9 cellular contexts compared by ENCODE assay signal in genomic region chr7:20647908-20648776, GRCh38. TPM values are rescaled to one million over a fixed set of nuclear protein-coding genes. Genes with fewer than 3 reads are reported as not detected.
DNase-seq lines count a peak whose midpoint lies in the region; ATAC-seq, FAIRE-seq and TF ChIP-seq lines count a peak whose summit lies in the region.
"Had no signal": no experiment of that assay in that cellular context is flagged by ENCODE, and none has a peak within 500 bp of the region (broad histone marks: within the 10 kb centered on the region; RNA-seq: fewer than 3 reads in every experiment).

No MANE protein-coding gene starts in this region.

- H3K4me1 Mint-ChIP-seq in T-helper 2 cell treated with Interferon-gamma antibody and Interleukin-4, amounts not matched to agents 5 μg/mL and 100 μg/mL, for 36 hours (ENCODE audit: low read depth), result no peaks in the 10 kb centered on the region

- WGBS in A549 (ENCODE audit: missing lambda C conversion rate), result 23% methylated on average over 9 of the region's 9 CpGs

- H2AFZ ChIP-seq in Karpas-422 (ENCODE audit: low read length), result no peak overlapping the region

- peak; percentile 48 for TF ChIP-seq CTCF in A549 (IDR thresholded peaks at IDR 0.05)
- peak; percentile 71 for TF ChIP-seq CTCF in astrocyte of the cerebellum (IDR thresholded peaks at IDR 0.05; ENCODE audit: low read depth, low read length, missing control alignments)
- no peak for TF ChIP-seq CTCF in omental fat pad (IDR thresholded peaks at IDR 0.05)

- DNase-seq in A549 (ENCODE audit: low read depth in 1 of 2, low spot score in 1 of 2) (peak; percentile 44 to 51), Karpas-422 (peak; percentile 75), astrocyte of the cerebellum (ENCODE audit: low read depth) (peak; percentile 49), omental fat pad (ENCODE audit: low spot score) (no peak)
- no peak for DNase-seq in central memory CD4-positive, alpha-beta T cell
- no peak for DNase-seq in T-helper 2 cell treated with Interferon-gamma antibody and Interleukin-4, amounts not matched to agents 5 μg/mL and 100 μg/mL, for 36 hours (ENCODE audit: low spot score)
- DNase-seq in activated CD4-positive, CD25-positive, alpha-beta regulatory T cell (lab: John Stamatoyannopoulos, UW), result no peak

- CTCF ChIA-PET in A549 (lab: Yijun Ruan, JAX), result interaction anchor here (0.6 to 2.5 kb wide), 2 partner anchors 8 to 50 kb away, joined by 5 to 7 read pairs; no protein-coding TSS in a partner anchor

- H3K4me3 ChIP-seq in A549, result no peak overlapping the region
- H3K4me3 ChIP-seq in Karpas-422 (ENCODE audit: low read length), result no peak overlapping the region
- no peak overlapping the region for H3K4me3 ChIP-seq in astrocyte of the cerebellum (ENCODE audit: low read depth, low read length)

- TF ChIP-seq RAD21 in A549 (conservative IDR thresholded peaks at IDR 0.05 in 1 of 2, IDR thresholded peaks at IDR 0.05 in 1 of 2), result peak; percentile 46 to 54; a peak in 3 of 5 replicates

- ATAC-seq in A549 (peak; percentile 74 to 81; a peak in 4 of 6 replicates), GM18511 (IDR thresholded peaks at IDR 0.05; ENCODE audit: unreplicated experiment) (peak; percentile 75), omental fat pad (ENCODE audit: low FRiP score) (peak; percentile 54)

- H3K4me2 ChIP-seq in A549, result no peak overlapping the region
- no peak overlapping the region for H3K4me2 ChIP-seq in Karpas-422 (ENCODE audit: low read depth, low read length, poor library complexity, severe bottlenecking)

- no peak overlapping the region for H3K9ac ChIP-seq in Karpas-422 (ENCODE audit: low read length)

- POLR2A ChIA-PET in A549 (lab: Yijun Ruan, JAX), result no interaction called here

- H3K27me3 ChIP-seq in Karpas-422 (ENCODE audit: low read length), result no peaks in the 10 kb centered on the region

- no peaks in the 10 kb centered on the region for H4K20me1 ChIP-seq in Karpas-422 (ENCODE audit: insufficient read depth, low read depth, low read length)

- H3K36me3 Mint-ChIP-seq in T-helper 2 cell treated with Interferon-gamma antibody and Interleukin-4, amounts not matched to agents 5 μg/mL and 100 μg/mL, for 36 hours (ENCODE audit: low read depth), result no peaks in the 10 kb centered on the region

- no peak for TF ChIP-seq EP300 in A549 (IDR thresholded peaks at IDR 0.05)

- no peaks in the 10 kb centered on the region for H3K9me3 ChIP-seq in A549
- H3K9me3 ChIP-seq in Karpas-422 (ENCODE audit: low read length), result no peaks in the 10 kb centered on the region

- no peaks in the 10 kb centered on the region for H3K79me2 ChIP-seq in Karpas-422 (ENCODE audit: low read length)

- no peaks in the 10 kb centered on the region for H3K27me3 Mint-ChIP-seq in T-helper 2 cell treated with Interferon-gamma antibody and Interleukin-4, amounts not matched to agents 5 μg/mL and 100 μg/mL, for 36 hours (ENCODE audit: low read depth)

- in situ Hi-C loops in astrocyte of the cerebellum (cut with HindIII; ENCODE audit: low sequenced_read_pairs), result no loop called here

- no peak for TF ChIP-seq POLR2A in A549 (IDR thresholded peaks at IDR 0.05; ENCODE audit: low read length)

- no peaks in the 10 kb centered on the region for H3K9me3 Mint-ChIP-seq in T-helper 2 cell treated with Interferon-gamma antibody and Interleukin-4, amounts not matched to agents 5 μg/mL and 100 μg/mL, for 36 hours

- no peaks in the 10 kb centered on the region for H3K9me2 ChIP-seq in Karpas-422 (replicated peaks; ENCODE audit: insufficient read depth, low read length)

- FAIRE-seq in A549 (lab: Jason Lieb, UNC), result no peak
- FAIRE-seq: endometrium had no signal

- H3K4me1 ChIP-seq in A549, result no peaks in the 10 kb centered on the region
- no peaks in the 10 kb centered on the region for H3K4me1 ChIP-seq in Karpas-422 (ENCODE audit: low read length)

- H3K27ac Mint-ChIP-seq in T-helper 2 cell treated with Interferon-gamma antibody and Interleukin-4, amounts not matched to agents 5 μg/mL and 100 μg/mL, for 36 hours, result no peak overlapping the region

- H3K27ac ChIP-seq in A549, result no peak overlapping the region
- no peak overlapping the region for H3K27ac ChIP-seq in Karpas-422 (ENCODE audit: low read length)

- no peak overlapping the region for H3K4me3 Mint-ChIP-seq in T-helper 2 cell treated with Interferon-gamma antibody and Interleukin-4, amounts not matched to agents 5 μg/mL and 100 μg/mL, for 36 hours

- H3K36me3 ChIP-seq in Karpas-422 (ENCODE audit: insufficient read depth, low read length), result no peaks in the 10 kb centered on the region

TF ChIP-seq in A549, 52 proteins besides CTCF, POLR2A, EP300 and RAD21:
- TF ChIP-seq KDM1A (IDR thresholded peaks at IDR 0.05; ENCODE audit: low read depth) (no peak), CEBPB (IDR thresholded peaks at IDR 0.05) (peak in 1 of 2 experiments; percentile 41; a peak in 1 of 4 replicates), ELK1 (IDR thresholded peaks at IDR 0.05; ENCODE audit: low read depth, low read length) (no peak), HES2 (IDR thresholded peaks at IDR 0.05) (no peak), NR3C1 (IDR thresholded peaks at IDR 0.05) (no peak), CBX8 (IDR thresholded peaks at IDR 0.05) (no peak), SMC3 (IDR thresholded peaks at IDR 0.05) (0 out of 3 replicates have a peak, but pooled peaks have one; percentile 29), TP53 (CRISPR knock-in tag; IDR thresholded peaks at IDR 0.05) (no peak), ESRRA (IDR thresholded peaks at IDR 0.05; ENCODE audit: borderline replicate concordance, low read length) (no peak), GATA3 (IDR thresholded peaks at IDR 0.05; ENCODE audit: borderline replicate concordance) (no peak)

RNA-seq across cellular contexts. Expression of gene ABCB5, which starts 32.7 kb away (rescaled TPM):
- polyA plus RNA-seq in A549 (2011; rRNA removed) (not detected in 2 replicates), A549 (2017; fragmentation: RNase III; extraction: RNeasy Plus Mini Kit Qiagen cat#74134 plus additional on column Dnase treatment) (not detected in 3 replicates)
- polyA plus RNA-seq in A549 (2012; cell fraction: cytosol; rRNA removed), result not detected in 2 replicates
- polyA plus RNA-seq in A549 (2012; cell fraction: nucleus; rRNA removed), result not detected in 2 replicates
- not detected in 2 replicates for polyA minus RNA-seq in A549 (2011; rRNA and poly(A)+ RNA removed)
- not detected in 2 replicates for total RNA-seq in Karpas-422 (2014; rRNA removed; shearing (Covaris generic); ENCODE audit: low replicate concordance)
- 1 to 10 TPM; 1.1 to 1.6 (median 1.2) TPM for total RNA-seq in omental fat pad

Comparison
In these comparisons a context has a peak if more than half of its experiments do, and no peak if none do; other contexts are left out.
1. DNase-seq: peak in A549 (2 of 2), Karpas-422 (single experiment) and astrocyte of the cerebellum (single experiment); none in omental fat pad (single experiment), central memory CD4-positive, alpha-beta T cell (single experiment), T-helper 2 cell treated with Interferon-gamma antibody and Interleukin-4, amounts not matched to agents 5 μg/mL and 100 μg/mL, for 36 hours (single experiment) and activated CD4-positive, CD25-positive, alpha-beta regulatory T cell (0 of 4).
2. CTCF ChIP-seq: peak in A549 (single experiment) and astrocyte of the cerebellum (single experiment); none in omental fat pad (0 of 3).
3. Peak in every context shown above with its lines, with median percentiles within 50 percentile points of each other: ATAC-seq.